ENCODE assay signal across 15 cellular contexts in the genomic region with DNA sequence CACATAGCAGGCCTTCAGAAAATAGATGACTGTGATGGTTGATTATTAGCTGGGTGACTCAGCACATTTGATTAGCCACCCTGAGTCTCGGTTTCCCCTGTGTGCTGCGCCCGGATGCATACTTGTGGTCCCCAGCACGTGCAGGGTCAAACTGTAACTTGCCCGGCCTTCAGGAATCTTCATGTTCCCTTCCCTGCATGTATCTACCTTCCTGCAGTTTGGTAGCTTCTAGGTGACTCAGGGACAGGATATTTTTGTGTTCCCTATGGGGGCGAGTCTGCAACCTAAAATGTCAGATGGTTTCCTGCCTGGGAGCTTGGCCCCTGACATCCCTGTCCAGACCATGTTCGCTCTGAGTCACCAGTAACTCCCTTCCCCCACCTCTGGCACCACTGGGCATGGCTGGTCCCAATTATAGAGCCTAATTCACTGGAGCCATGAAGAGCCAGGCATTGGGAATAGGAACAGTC. TPM values are rescaled to one million over a fixed set of nuclear protein-coding genes. Genes with fewer than 3 reads are reported as not detected.
A peak's percentile ranks its signal among the peaks of the same experiment; 100 is the strongest.
DNase-seq lines count a peak whose midpoint lies in the region; ATAC-seq and TF ChIP-seq lines count a peak whose summit lies in the region.
"Had no signal": no experiment of that assay in that cellular context is flagged by ENCODE, and none has a peak within 500 bp of the region (broad histone marks: within the 10 kb centered on the region; RNA-seq: fewer than 3 reads in every experiment).

No MANE protein-coding gene starts in this region.

- in situ Hi-C loops in GM13976 (cut with MboI; ENCODE audit: low sequenced_read_pairs, unreplicated experiment), result no loop called here

- peak; percentile 90 for ATAC-seq in SK-N-SH treated with all-trans-retinoic acid at 6 μM for 48 hours
- ATAC-seq: naive thymus-derived CD4-positive, alpha-beta T cell had no signal

- H3K4me3 ChIP-seq in foreskin fibroblast (ENCODE audit: low read depth in 1 of 2, low read length in 2 of 2), result no peak overlapping the region
- H3K4me3 ChIP-seq: right lobe of liver, uterus had no signal

- no peak for TF ChIP-seq CTCF in foreskin fibroblast (IDR thresholded peaks at IDR 0.05; ENCODE audit: low read depth, low read length)
- TF ChIP-seq CTCF in GM13976 (IDR thresholded peaks at IDR 0.05; ENCODE audit: borderline replicate concordance, control extremely low read depth, extremely low read depth, insufficient read depth, missing control alignments), result no peak

- DNase-seq in A172 (ENCODE audit: low spot score) (peak; percentile 77), GM04503 (ENCODE audit: low read depth) (peak; percentile 47), foreskin fibroblast (peak; percentile 97), D341Med (ENCODE audit: low spot score) (no peak), SKM-1 (lab: John Stamatoyannopoulos, UW; ENCODE audit: unreplicated experiment) (no peak), NCI-H446 (lab: John Stamatoyannopoulos, UW) (no peak), GM13976 (ENCODE audit: low spot score) (no peak)
- DNase-seq: amniotic stem cell; C1 segment of cervical spinal cord; naive thymus-derived CD4-positive, alpha-beta T cell; NCI-H1930; T-helper 2 cell; uterus had no signal

TF ChIP-seq in SK-N-SH treated with all-trans-retinoic acid at 6 μM for 48 hours, 23 proteins besides CTCF, POLR2A, EP300 and RAD21:
- TF ChIP-seq SNAI2 (CRISPR knock-in tag; IDR thresholded peaks at IDR 0.05) (no peak), ZFP30 (CRISPR knock-in tag; IDR thresholded peaks at IDR 0.05) (no peak)
- TF ChIP-seq, protein P1, sequence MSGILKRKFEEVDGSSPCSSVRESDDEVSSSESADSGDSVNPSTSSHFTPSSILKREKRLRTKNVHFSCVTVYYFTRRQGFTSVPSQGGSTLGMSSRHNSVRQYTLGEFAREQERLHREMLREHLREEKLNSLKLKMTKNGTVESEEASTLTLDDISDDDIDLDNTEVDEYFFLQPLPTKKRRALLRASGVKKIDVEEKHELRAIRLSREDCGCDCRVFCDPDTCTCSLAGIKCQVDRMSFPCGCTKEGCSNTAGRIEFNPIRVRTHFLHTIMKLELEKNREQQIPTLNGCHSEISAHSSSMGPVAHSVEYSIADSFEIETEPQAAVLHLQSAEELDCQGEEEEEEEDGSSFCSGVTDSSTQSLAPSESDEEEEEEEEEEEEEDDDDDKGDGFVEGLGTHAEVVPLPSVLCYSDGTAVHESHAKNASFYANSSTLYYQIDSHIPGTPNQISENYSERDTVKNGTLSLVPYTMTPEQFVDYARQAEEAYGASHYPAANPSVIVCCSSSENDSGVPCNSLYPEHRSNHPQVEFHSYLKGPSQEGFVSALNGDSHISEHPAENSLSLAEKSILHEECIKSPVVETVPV (CRISPR knock-in tag; IDR thresholded peaks at IDR 0.05), result no peak
- TF ChIP-seq, protein P2, sequence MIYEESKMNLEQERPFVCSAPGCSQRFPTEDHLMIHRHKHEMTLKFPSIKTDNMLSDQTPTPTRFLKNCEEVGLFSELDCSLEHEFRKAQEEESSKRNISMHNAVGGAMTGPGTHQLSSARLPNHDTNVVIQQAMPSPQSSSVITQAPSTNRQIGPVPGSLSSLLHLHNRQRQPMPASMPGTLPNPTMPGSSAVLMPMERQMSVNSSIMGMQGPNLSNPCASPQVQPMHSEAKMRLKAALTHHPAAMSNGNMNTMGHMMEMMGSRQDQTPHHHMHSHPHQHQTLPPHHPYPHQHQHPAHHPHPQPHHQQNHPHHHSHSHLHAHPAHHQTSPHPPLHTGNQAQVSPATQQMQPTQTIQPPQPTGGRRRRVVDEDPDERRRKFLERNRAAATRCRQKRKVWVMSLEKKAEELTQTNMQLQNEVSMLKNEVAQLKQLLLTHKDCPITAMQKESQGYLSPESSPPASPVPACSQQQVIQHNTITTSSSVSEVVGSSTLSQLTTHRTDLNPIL (CRISPR knock-in tag; IDR thresholded peaks at IDR 0.05; ENCODE audit: low read depth), result no peak
TF ChIP-seq in SK-N-SH treated with all-trans-retinoic acid at 6 μM for 48 hours: peak in this region for 0.

RNA-seq across cellular contexts. Expression of a gene that starts 13.2 kb away (rescaled TPM):
- 0.29 TPM in 1 of 2 replicates, not detected in the other for total RNA-seq in A172 (2014; rRNA removed; shearing (Covaris generic))

Comparison
In these comparisons a context has a peak if more than half of its experiments do, and no peak if none do; other contexts are left out.
1. DNase-seq: peak in A172 (single experiment), GM04503 (single experiment) and foreskin fibroblast (2 of 2); none in D341Med (single experiment), SKM-1 (single experiment), NCI-H446 (0 of 2) and GM13976 (single experiment).